In the genomic region with DNA sequence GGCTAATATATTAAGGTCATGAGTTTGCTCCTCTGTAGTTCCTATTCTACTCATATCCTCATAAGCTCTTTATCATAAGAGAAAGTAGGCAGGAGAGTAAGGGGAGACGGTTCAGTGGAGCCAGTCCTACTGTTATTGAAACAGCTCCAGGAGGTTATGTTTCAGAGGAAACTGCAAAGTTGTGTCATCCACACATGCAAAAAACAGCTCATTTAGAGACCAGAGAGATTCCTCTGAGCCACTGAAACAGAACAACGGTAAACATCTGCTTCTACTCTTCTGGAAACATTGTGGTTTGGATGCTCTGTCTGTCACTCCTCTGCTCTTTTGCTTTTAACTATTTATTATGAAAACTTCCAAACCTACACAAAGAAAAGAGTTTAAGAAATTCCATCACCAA, we compare ENCODE assay signal across 8 cellular contexts.
DNase-seq lines count a peak whose midpoint lies in the region; ATAC-seq, FAIRE-seq and TF ChIP-seq lines count a peak whose summit lies in the region.

No MANE protein-coding gene starts in this region.

- no peak for FAIRE-seq in K562 (lab: Jason Lieb, UNC)

- peak; percentile 66 for DNase-seq in BJ (ENCODE audit: low read depth)
- DNase-seq in K562 (ENCODE audit: extremely low read depth in 1 of 4, low spot score in 3 of 4): no peak
- no peak for DNase-seq in vagina (ENCODE audit: extremely low spot score in 2 of 2)
- DNase-seq in suprapubic skin (ENCODE audit: low spot score in 2 of 2): no peak
- DNase-seq in HAP-1 (ENCODE audit: low spot score in 2 of 2): no peak
- DNase-seq in NCI-H2029 treated with DMSO at 0.1 percent for 48 hours (lab: John Stamatoyannopoulos, UW): no peak

- CTCF ChIA-PET in BJ (lab: Yijun Ruan, JAX): interaction anchor here (0.7 to 1.8 kb wide), 3 partner anchors 10 to 184 kb away, joined by 3 to 7 read pairs (median 4); a partner anchor contains a TSS
- CTCF ChIA-PET in K562 (lab: Yijun Ruan, JAX; ENCODE audit: low intra/inter-chr PET ratio): no interaction called here

- BruUV-seq in K562 (replicated peaks; lab: Mats Ljungman, UMichigan): no TSS peak

- ATAC-seq in GM19328 (IDR thresholded peaks at IDR 0.05; ENCODE audit: unreplicated experiment): peak; percentile 78
- peak; percentile 96 for ATAC-seq in HG03196 (IDR thresholded peaks at IDR 0.05; ENCODE audit: unreplicated experiment)
- ATAC-seq in K562: no peak; the same call in 2 of the 3 replicates

- no peak for TF ChIP-seq EP300 in K562 (IDR thresholded peaks at IDR 0.05; ENCODE audit: low read length)
- no peak for TF ChIP-seq EP300 in suprapubic skin (IDR thresholded peaks at IDR 0.05)

- H3K27ac ChIP-seq in K562 (ENCODE audit: extremely low read depth, low read depth, low read length) (no peak overlapping the region), vagina (peak overlapping the region; percentile 10), suprapubic skin (no peak overlapping the region)

- H3K9ac ChIP-seq in K562 (ENCODE audit: insufficient read depth in 1 of 2, low read depth in 2 of 2, low read length in 2 of 2): no peak overlapping the region

- H3K4me1 ChIP-seq in K562 (replicated peaks in 1 of 2; ENCODE audit: control insufficient read depth in 2 of 2, insufficient read depth in 2 of 2, low read length in 2 of 2): peaks cover 13 to 33% of the 10 kb centered on the region in 2 experiments; a peak in 3 of 5 replicates
- H3K4me1 ChIP-seq in vagina: no peaks in the 10 kb centered on the region
- H3K4me1 ChIP-seq in suprapubic skin: peaks cover 5% of the 10 kb centered on the region
- peaks cover 2% of the 10 kb centered on the region for H3K4me1 ChIP-seq in HAP-1

- no peak overlapping the region for H3K4me2 ChIP-seq in K562 (ENCODE audit: insufficient read depth, low read length)

- in situ Hi-C loops in K562 (cut with MboI) (no loop called here), HAP-1 (cut with MboI; ENCODE audit: low sequenced_read_pairs) (no loop called here)

- TF ChIP-seq CTCF in BJ (IDR thresholded peaks at IDR 0.05; ENCODE audit: insufficient read depth, low read depth, low read length) (no peak), K562 (IDR thresholded peaks at IDR 0.05 in 2 of 3, conservative IDR thresholded peaks at IDR 0.05 in 1 of 3; ENCODE audit: insufficient read depth in 2 of 3, low read depth in 1 of 3, low read length in 3 of 3) (no peak), vagina (IDR thresholded peaks at IDR 0.05) (no peak), suprapubic skin (IDR thresholded peaks at IDR 0.05) (no peak)

- TF ChIP-seq POLR2A in K562 (conservative IDR thresholded peaks at IDR 0.05) (no peak), vagina (IDR thresholded peaks at IDR 0.05) (no peak), suprapubic skin (IDR thresholded peaks at IDR 0.05) (no peak)

- H3K9me3 ChIP-seq in K562 (replicated peaks; ENCODE audit: control insufficient read depth, insufficient read depth, low read depth, low read length) (no peaks in the 10 kb centered on the region), vagina (no peaks in the 10 kb centered on the region), suprapubic skin (no peaks in the 10 kb centered on the region), HAP-1 (no peaks in the 10 kb centered on the region)

- no peak for TF ChIP-seq RAD21 in K562 (CRISPR knock-in tag; conservative IDR thresholded peaks at IDR 0.05 in 1 of 2, IDR thresholded peaks at IDR 0.05 in 1 of 2)

- H4K20me1 ChIP-seq in K562 (replicated peaks; ENCODE audit: control insufficient read depth, insufficient read depth, low read length): no peaks in the 10 kb centered on the region

- POLR2A ChIA-PET in BJ (lab: Charles Lee) (interaction anchor here (0.6 to 0.8 kb wide), 2 partner anchors 16 to 639 kb away, joined by 3 to 4 read pairs; a partner anchor contains a TSS), K562 (lab: Yijun Ruan, JAX) (interaction anchor here (0.6 to 2.2 kb wide), 7 partner anchors 11 to 407 kb away, joined by 3 to 11 read pairs (median 3); no protein-coding TSS in a partner anchor)

- no peaks in the 10 kb centered on the region for H3K79me2 ChIP-seq in K562 (ENCODE audit: control insufficient read depth, insufficient read depth, low read length)

- H3K27me3 ChIP-seq in BJ (ENCODE audit: control insufficient read depth, insufficient read depth, low read length) (no peaks in the 10 kb centered on the region), K562 (ENCODE audit: control insufficient read depth in 2 of 2, insufficient read depth in 2 of 2, low read length in 2 of 2) (no peaks in the 10 kb centered on the region), vagina (no peaks in the 10 kb centered on the region), suprapubic skin (no peaks in the 10 kb centered on the region), HAP-1 (ENCODE audit: low read depth) (no peaks in the 10 kb centered on the region)

- intact Hi-C loops in K562 (cut with micrococcal nuclease) (loop anchor here (5.0 kb wide), 1 partner anchor 67 kb away; no protein-coding TSS in a partner anchor), vagina (cut with DNase I) (no loop called here)

- H3K4me3 ChIP-seq in BJ (ENCODE audit: low read depth, low read length) (no peak overlapping the region), K562 (no peak overlapping the region), vagina (no peak overlapping the region), suprapubic skin (no peak overlapping the region), HAP-1 (no peak overlapping the region)

- no peaks in the 10 kb centered on the region for H3K36me3 ChIP-seq in BJ (ENCODE audit: control insufficient read depth, insufficient read depth, low read length)
- no peaks in the 10 kb centered on the region for H3K36me3 ChIP-seq in K562 (ENCODE audit: control insufficient read depth, insufficient read depth, low read length)
- H3K36me3 ChIP-seq in vagina: no peaks in the 10 kb centered on the region
- no peaks in the 10 kb centered on the region for H3K36me3 ChIP-seq in suprapubic skin
- no peaks in the 10 kb centered on the region for H3K36me3 ChIP-seq in HAP-1 (replicated peaks)

- no peaks in the 10 kb centered on the region for H3K9me1 ChIP-seq in K562 (ENCODE audit: control insufficient read depth, insufficient read depth, low read length)

- 42% methylated on average over 2 of the region's 2 CpGs for WGBS in K562 (ENCODE audit: insufficient coverage, low coverage, missing lambda C conversion rate)
- 28% methylated on average over 2 of the region's 2 CpGs for WGBS in suprapubic skin

- peak overlapping the region; percentile 11 for H2AFZ ChIP-seq in K562 (ENCODE audit: low read depth, low read length)

TF ChIP-seq in K562, 482 proteins besides CTCF, POLR2A, EP300 and RAD21:
- TF ChIP-seq RBM15 (IDR thresholded peaks at IDR 0.05; ENCODE audit: insufficient read depth, low read length): no peak
